Comparison of ENCODE assay signal across 9 cellular contexts in the genomic region with DNA sequence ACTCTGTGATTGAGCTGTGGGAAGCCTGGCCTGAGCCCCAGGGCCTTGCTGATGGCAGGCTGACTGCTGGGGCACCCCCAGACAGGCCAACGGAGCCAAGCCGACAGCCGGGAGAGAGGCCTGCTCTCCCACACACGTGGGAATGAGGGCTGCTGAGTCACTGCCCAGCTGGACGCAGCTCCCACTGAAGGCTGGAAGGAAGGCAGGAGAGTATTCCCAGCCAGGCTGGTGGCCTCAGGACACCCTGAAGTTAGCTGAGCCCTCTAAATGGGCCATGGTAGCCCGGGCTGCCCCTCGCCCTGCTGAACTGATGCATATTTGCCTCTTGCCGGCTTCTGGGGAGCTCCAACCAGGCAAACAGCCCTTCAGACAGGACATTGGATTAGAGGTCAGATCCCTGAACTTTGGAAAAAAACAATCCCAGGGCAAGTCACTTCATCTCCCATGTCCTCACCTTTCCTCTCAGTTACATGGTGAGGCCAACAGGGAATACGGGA.
DNase-seq lines count a peak whose midpoint lies in the region; ATAC-seq and TF ChIP-seq lines count a peak whose summit lies in the region.
"Had no signal": no experiment of that assay in that cellular context is flagged by ENCODE, and none has a peak within 500 bp of the region (broad histone marks: within the 10 kb centered on the region; RNA-seq: fewer than 3 reads in every experiment).

No MANE protein-coding gene starts in this region.

- no TSS peak for BruUV-seq in MCF 10A (replicated peaks; lab: Mats Ljungman, UMichigan)

- H3K4me3 Mint-ChIP-seq in HFFc6 (no peak overlapping the region), MCF 10A (ENCODE audit: unreplicated experiment) (no peak overlapping the region)
- no peak overlapping the region for H3K4me3 Mint-ChIP-seq in activated naive CD4-positive, alpha-beta T cell treated with anti-CD3 and anti-CD28 coated beads for 36 hours

- CTCF ChIA-PET in MCF 10A (lab: Yijun Ruan, JAX) = interaction anchor here (0.5 to 1.1 kb wide), 5 partner anchors 12 to 599 kb away, joined by 3 to 4 read pairs (median 3); no protein-coding TSS in a partner anchor
- CTCF ChIA-PET in activated naive CD4-positive, alpha-beta T cell treated with anti-CD3 and anti-CD28 coated beads for 36 hours (lab: Charles Lee) = interaction anchor here (0.5 to 0.6 kb wide), 2 partner anchors 129 to 474 kb away, joined by 3 read pairs; no protein-coding TSS in a partner anchor

- H3K4me1 Mint-ChIP-seq in HFFc6 (ENCODE audit: low read depth) (peaks cover 16% of the 10 kb centered on the region), MCF 10A (ENCODE audit: insufficient read depth, unreplicated experiment) (peaks cover 39% of the 10 kb centered on the region)
- H3K4me1 Mint-ChIP-seq in activated naive CD4-positive, alpha-beta T cell treated with anti-CD3 and anti-CD28 coated beads for 36 hours (ENCODE audit: low read depth) = no peaks in the 10 kb centered on the region

- peaks cover 13% of the 10 kb centered on the region for H3K9me3 Mint-ChIP-seq in HFFc6
- H3K9me3 Mint-ChIP-seq in MCF 10A (ENCODE audit: unreplicated experiment) = peaks cover 7% of the 10 kb centered on the region
- no peaks in the 10 kb centered on the region for H3K9me3 Mint-ChIP-seq in activated naive CD4-positive, alpha-beta T cell treated with anti-CD3 and anti-CD28 coated beads for 36 hours

- DNase-seq in HFFc6 = peak; percentile 73
- peak; percentile 91 for DNase-seq in MCF 10A (ENCODE audit: unreplicated experiment)
- peak; percentile 42 to 71 for DNase-seq in left colon
- peak in 44 of 49 donors; percentile 9 to 88 (median 60) for DNase-seq in substantia nigra (lab: John Stamatoyannopoulos, UW)
- DNase-seq in NCI-H2171 treated with DMSO at 0.1 percent for 48 hours (lab: John Stamatoyannopoulos, UW) = no peak
- no peak for DNase-seq in activated naive CD4-positive, alpha-beta T cell treated with anti-CD3 and anti-CD28 coated beads for 36 hours
- DNase-seq: activated gamma-delta T cell had no signal

- POLR2A ChIA-PET in MCF 10A (lab: Yijun Ruan, JAX) = interaction anchor here (0.9 to 2.9 kb wide), 10 partner anchors 10 to 733 kb away, joined by 3 to 25 read pairs (median 3); a partner anchor contains a TSS

- TF ChIP-seq CTCF in HFFc6 (IDR thresholded peaks at IDR 0.05) (no peak), MCF 10A (IDR thresholded peaks at IDR 0.05; ENCODE audit: unreplicated experiment) (no peak)

- ATAC-seq in left colon (peak; percentile 31), GM19455 (IDR thresholded peaks at IDR 0.05; ENCODE audit: unreplicated experiment) (no peak), GM21529 (IDR thresholded peaks at IDR 0.05; ENCODE audit: unreplicated experiment) (no peak)

- intact Hi-C loops in MCF 10A (cut with micrococcal nuclease) (no loop called here), left colon (cut with DNase I, micrococcal nuclease) (no loop called here)
- intact Hi-C loops in activated naive CD4-positive, alpha-beta T cell treated with anti-CD3 and anti-CD28 coated beads for 36 hours (cut with micrococcal nuclease) = no loop called here

- peaks cover 10% of the 10 kb centered on the region for H3K36me3 Mint-ChIP-seq in HFFc6 (ENCODE audit: low read depth)
- no peaks in the 10 kb centered on the region for H3K36me3 Mint-ChIP-seq in MCF 10A (ENCODE audit: insufficient read depth, unreplicated experiment)
- H3K36me3 Mint-ChIP-seq in activated naive CD4-positive, alpha-beta T cell treated with anti-CD3 and anti-CD28 coated beads for 36 hours (ENCODE audit: low read depth) = no peaks in the 10 kb centered on the region

- H3K27ac Mint-ChIP-seq in HFFc6 (peak overlapping the region; percentile 73), MCF 10A (ENCODE audit: low read depth, unreplicated experiment) (peak overlapping the region; percentile 78)
- H3K27ac Mint-ChIP-seq in activated naive CD4-positive, alpha-beta T cell treated with anti-CD3 and anti-CD28 coated beads for 36 hours = no peak overlapping the region

- no peak overlapping the region for H3K27ac ChIP-seq in substantia nigra (ENCODE audit: low read depth, low read length, poor library complexity, severe bottlenecking)

- peaks cover 32% of the 10 kb centered on the region for H3K27me3 Mint-ChIP-seq in HFFc6 (ENCODE audit: insufficient read depth)
- H3K27me3 Mint-ChIP-seq in MCF 10A (ENCODE audit: insufficient read depth, unreplicated experiment) = no peaks in the 10 kb centered on the region
- H3K27me3 Mint-ChIP-seq in activated naive CD4-positive, alpha-beta T cell treated with anti-CD3 and anti-CD28 coated beads for 36 hours (ENCODE audit: low read depth) = no peaks in the 10 kb centered on the region

Comparison
In these comparisons a context has a peak if more than half of its experiments do, and no peak if none do; other contexts are left out.
1. DNase-seq: peak in HFFc6 (single experiment), MCF 10A (single experiment), left colon (2 of 2) and substantia nigra (44 of 49); none in NCI-H2171 treated with DMSO at 0.1 percent for 48 hours (single experiment) and activated naive CD4-positive, alpha-beta T cell treated with anti-CD3 and anti-CD28 coated beads for 36 hours (single experiment).